Comparison of ENCODE assay signal across 1 cellular context in the genomic region with DNA sequence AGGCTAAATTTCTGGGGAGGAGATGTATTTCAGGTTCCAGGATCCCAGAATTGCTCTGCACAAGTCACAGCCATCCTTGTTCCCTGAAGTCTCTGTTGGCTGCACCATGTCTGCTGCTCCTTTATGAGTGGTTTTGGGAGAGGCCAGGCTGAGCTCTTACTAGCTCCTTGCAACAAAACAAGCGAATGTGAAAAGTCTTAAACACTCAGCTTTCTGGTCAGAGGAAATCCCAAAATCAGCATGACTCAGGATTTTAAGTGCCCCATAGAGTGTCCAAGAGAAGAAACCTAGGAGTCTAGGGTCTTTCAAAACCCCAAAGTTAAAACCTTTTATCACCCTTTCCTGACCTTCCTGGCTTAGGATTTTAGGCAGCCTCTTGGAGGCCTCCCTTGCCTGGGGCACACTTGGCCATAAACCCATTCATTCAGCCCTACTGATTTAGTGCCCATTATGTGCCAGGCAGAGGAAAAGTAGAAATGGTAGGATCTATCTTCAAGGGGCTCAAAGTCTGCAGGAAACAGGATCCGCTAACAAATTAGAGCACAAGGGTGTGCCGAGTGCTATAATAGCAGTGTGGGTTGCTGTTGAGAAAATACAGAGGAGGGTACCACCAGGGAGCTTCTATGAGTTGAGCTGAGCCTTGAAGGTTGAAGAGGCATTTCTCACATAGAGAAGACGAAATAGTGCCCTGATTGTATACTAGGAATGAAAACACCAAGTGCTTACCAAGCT.
TF ChIP-seq lines count a peak whose summit lies in the region.

No MANE protein-coding gene starts in this region.

TF ChIP-seq in WTC11, 78 proteins besides CTCF, POLR2A, EP300 and RAD21 (continued from another document):
- TF ChIP-seq AR (CRISPR knock-in tag; IDR thresholded peaks at IDR 0.05) (no peak), ZNF532 (CRISPR knock-in tag; IDR thresholded peaks at IDR 0.05; ENCODE audit: borderline replicate concordance) (no peak)
